ENCODE assay signal across 8 cellular contexts in the genomic region with DNA sequence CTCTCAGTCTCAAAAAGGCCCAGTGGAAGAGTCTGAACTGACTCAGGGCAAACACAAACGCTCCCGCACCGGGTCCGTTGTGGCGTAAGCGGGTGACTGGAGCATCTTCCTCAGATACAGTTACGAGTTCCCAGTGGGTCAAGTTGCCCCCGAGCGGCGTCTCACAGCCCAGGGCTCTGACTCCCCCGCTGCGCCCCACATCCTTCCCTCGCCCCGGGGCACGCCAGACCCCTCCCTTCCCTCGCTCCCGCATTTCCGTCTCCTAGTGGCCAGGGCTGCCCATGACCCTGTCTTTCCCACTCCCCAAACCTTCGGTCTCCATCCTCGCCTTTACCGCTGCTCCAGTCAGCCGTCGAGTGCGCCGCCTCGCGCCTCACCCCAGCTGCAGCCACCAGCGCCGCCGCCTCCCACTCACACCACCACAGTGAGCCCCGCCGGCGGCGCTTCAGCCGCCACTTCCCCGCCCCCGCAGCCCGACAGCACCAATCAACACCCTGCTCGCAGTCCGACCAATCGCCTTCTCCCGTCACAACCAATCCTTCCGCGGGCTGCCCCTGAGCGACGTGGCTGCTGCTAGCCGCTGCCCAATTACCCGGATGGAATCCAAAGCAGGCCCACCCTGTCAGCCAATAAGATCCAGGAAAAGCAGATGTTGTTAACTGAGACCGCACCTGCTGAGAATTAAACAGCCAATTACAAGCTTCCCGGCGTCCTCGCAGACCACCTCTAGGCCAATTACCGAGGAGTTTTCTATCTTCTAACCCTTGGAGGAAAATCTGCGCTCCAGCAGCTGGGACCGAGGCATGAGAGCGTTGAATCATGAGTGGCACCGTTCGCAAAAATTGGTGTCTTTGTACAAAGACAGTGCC. TPM values are rescaled to one million over a fixed set of nuclear protein-coding genes. Genes with fewer than 3 reads are reported as not detected.
DNase-seq lines count a peak whose midpoint lies in the region; ATAC-seq and TF ChIP-seq lines count a peak whose summit lies in the region.

A gene with protein sequence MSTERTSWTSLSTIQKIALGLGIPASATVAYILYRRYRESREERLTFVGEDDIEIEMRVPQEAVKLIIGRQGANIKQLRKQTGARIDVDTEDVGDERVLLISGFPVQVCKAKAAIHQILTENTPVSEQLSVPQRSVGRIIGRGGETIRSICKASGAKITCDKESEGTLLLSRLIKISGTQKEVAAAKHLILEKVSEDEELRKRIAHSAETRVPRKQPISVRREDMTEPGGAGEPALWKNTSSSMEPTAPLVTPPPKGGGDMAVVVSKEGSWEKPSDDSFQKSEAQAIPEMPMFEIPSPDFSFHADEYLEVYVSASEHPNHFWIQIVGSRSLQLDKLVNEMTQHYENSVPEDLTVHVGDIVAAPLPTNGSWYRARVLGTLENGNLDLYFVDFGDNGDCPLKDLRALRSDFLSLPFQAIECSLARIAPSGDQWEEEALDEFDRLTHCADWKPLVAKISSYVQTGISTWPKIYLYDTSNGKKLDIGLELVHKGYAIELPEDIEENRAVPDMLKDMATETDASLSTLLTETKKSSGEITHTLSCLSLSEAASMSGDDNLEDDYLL (minus strand): TSS at position 430 of the 869 bp plus-strand sequence. CDS start 7,478 bp downstream, outside the sequence.

- H3K36me3 ChIP-seq in adipocyte (ENCODE audit: control insufficient read depth, insufficient read depth, low read length, severe bottlenecking) = no peaks in the 10 kb centered on the region
- H3K36me3 ChIP-seq in heart left ventricle = no peaks in the 10 kb centered on the region
- no peaks in the 10 kb centered on the region for H3K36me3 ChIP-seq in upper lobe of left lung

- peak in 1 of 2 donors; percentile 78 for TF ChIP-seq POLR2A in heart left ventricle (IDR thresholded peaks at IDR 0.05)
- TF ChIP-seq POLR2A in upper lobe of left lung (IDR thresholded peaks at IDR 0.05) = peak in 2 of 4 donors; percentile 77 to 82

- DNase-seq in NCI-H1417 (lab: John Stamatoyannopoulos, UW) = peak; percentile 97 to 100 (median 100)
- DNase-seq in T follicular helper cell (ENCODE audit: low read depth) = peak; percentile 98
- DNase-seq in adipocyte (ENCODE audit: low read depth) = peak; percentile 98
- DNase-seq in heart left ventricle = peak; percentile 98 to 99 (median 99)
- peak; percentile 99 for DNase-seq in pons (ENCODE audit: low spot score)
- peak; percentile 98 for DNase-seq in upper lobe of left lung

- no peaks in the 10 kb centered on the region for H3K9me3 ChIP-seq in adipocyte (ENCODE audit: control insufficient read depth, low read length)
- no peaks in the 10 kb centered on the region for H3K9me3 ChIP-seq in heart left ventricle
- H3K9me3 ChIP-seq in upper lobe of left lung = no peaks in the 10 kb centered on the region

- TF ChIP-seq CTCF in GM12874 (IDR thresholded peaks at IDR 0.05; ENCODE audit: insufficient read depth, low read depth, low read length) = peak; percentile 34
- peak in 7 of 12 donors; percentile 9 to 48 (median 23) for TF ChIP-seq CTCF in heart left ventricle (IDR thresholded peaks at IDR 0.05)
- peak in 4 of 6 experiments; percentile 28 to 62 (median 51) for TF ChIP-seq CTCF in upper lobe of left lung (IDR thresholded peaks at IDR 0.05)

- WGBS in heart left ventricle, 4 donors = 0 to 1% (median 1%) methylated on average over 48 to 58 of the region's 58 CpGs
- WGBS in upper lobe of left lung, 2 donors = 0 to 1% methylated on average over 20 to 58 of the region's 58 CpGs

- no peak for TF ChIP-seq EP300 in upper lobe of left lung (IDR thresholded peaks at IDR 0.05)

- H3K4me3 ChIP-seq in adipocyte (ENCODE audit: low read length) (peak within 1 kb of the TSS; percentile 91), heart left ventricle (peak within 1 kb of the TSS; percentile 58 to 87 (median 78)), upper lobe of left lung (peak within 1 kb of the TSS; percentile 56 to 90 (median 84))

- peak within 1 kb of the TSS in 10 of 12 donors; percentile 15 to 70 (median 53) for H3K27ac ChIP-seq in heart left ventricle
- H3K27ac ChIP-seq in upper lobe of left lung = peak within 1 kb of the TSS; percentile 31 to 75 (median 64)

- H3K9ac ChIP-seq in adipocyte (ENCODE audit: low read length) = peak within 1 kb of the TSS; percentile 79

- intact Hi-C loops in heart left ventricle (cut with DNase I) = no loop called here

- peak; percentile 98 for ATAC-seq in HG02763 (IDR thresholded peaks at IDR 0.05; ENCODE audit: unreplicated experiment)
- ATAC-seq in heart left ventricle = peak; percentile 99 to 100 (median 100)
- ATAC-seq in upper lobe of left lung (ENCODE audit: low FRiP score in 2 of 2) = peak; percentile 99 to 100

- H3K4me1 ChIP-seq in adipocyte (ENCODE audit: control insufficient read depth, insufficient read depth, low read length) (peaks cover 4% of the 10 kb centered on the region), heart left ventricle (peaks cover 0 to 17% (median 14%) of the 10 kb centered on the region in 12 donors), upper lobe of left lung (peaks cover 7 to 19% (median 13%) of the 10 kb centered on the region in 4 donors)

- H3K27me3 ChIP-seq in adipocyte (replicated peaks; ENCODE audit: control insufficient read depth, insufficient read depth, low read length) (no peaks in the 10 kb centered on the region), heart left ventricle (no peaks in the 10 kb centered on the region), upper lobe of left lung (no peaks in the 10 kb centered on the region)

RNA-seq across cellular contexts. Expression of the gene that starts here (rescaled TPM):
- total RNA-seq in heart left ventricle (1 to 10 TPM; 3.2 to 9.8 (median 4.8) TPM), upper lobe of left lung (10 to 100 TPM in 5 of 6 donors, 1 to 10 TPM in 1; 7.3 to 17.0 (median 13.1) TPM)
- polyA plus RNA-seq in heart left ventricle = 1 to 10 TPM; 2.7 to 6.5 TPM

Comparison
In these comparisons a context has a peak if more than half of its experiments do, and no peak if none do; other contexts are left out.
1. Peak in every context shown above with its lines: DNase-seq, ATAC-seq, H3K4me3 ChIP-seq and H3K27ac ChIP-seq.